7 cellular contexts compared by ENCODE assay signal in the genomic region with DNA sequence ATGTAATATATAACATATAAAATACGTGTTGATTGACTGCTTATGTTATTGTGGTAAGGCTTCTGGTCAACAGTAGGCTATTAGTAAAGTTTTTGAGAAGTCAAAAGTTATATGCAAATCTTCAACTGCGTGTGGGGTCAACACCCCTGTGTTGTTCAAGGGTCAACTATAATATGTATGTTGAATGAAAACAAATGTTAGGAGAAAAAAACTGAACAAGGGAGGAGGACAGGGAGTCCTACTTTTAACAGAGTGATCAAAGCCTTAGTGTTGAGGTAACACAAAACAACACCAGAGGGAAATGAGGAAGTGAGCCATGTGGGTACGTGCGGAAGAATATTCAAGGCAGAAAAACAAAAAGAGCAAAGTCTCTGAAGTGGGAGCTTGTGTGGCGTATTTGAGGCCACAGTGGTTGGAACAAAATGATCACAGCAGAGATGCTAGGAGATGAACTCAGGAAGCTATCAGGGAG.
DNase-seq lines count a peak whose midpoint lies in the region; ATAC-seq lines count a peak whose summit lies in the region.

No MANE protein-coding gene starts in this region.

- H3K27me3 Mint-ChIP-seq in activated CD4-positive, alpha-beta T cell treated with anti-CD3 and anti-CD28 coated beads for 36 hours = no peaks in the 10 kb centered on the region

- peaks cover 44% of the 10 kb centered on the region for H3K4me1 Mint-ChIP-seq in activated CD4-positive, alpha-beta T cell treated with anti-CD3 and anti-CD28 coated beads for 36 hours

- H3K27me3 ChIP-seq in thymus (ENCODE audit: control insufficient read depth, insufficient read depth) = no peaks in the 10 kb centered on the region

- no peak overlapping the region for H3K4me3 ChIP-seq in thymus (ENCODE audit: low read length)

- H3K27ac ChIP-seq in thymus (ENCODE audit: low read depth) = peak overlapping the region; percentile 81

- 30% methylated on average over 5 of the region's 5 CpGs for WGBS in thymus

- no peaks in the 10 kb centered on the region for H3K36me3 ChIP-seq in thymus (ENCODE audit: control insufficient read depth, insufficient read depth)

- CTCF ChIA-PET in activated CD4-positive, alpha-beta T cell treated with anti-CD3 and anti-CD28 coated beads for 36 hours (lab: Charles Lee) = interaction anchor here (0.6 to 2.4 kb wide), 7 partner anchors 13 to 162 kb away, joined by 3 to 7 read pairs (median 3); no protein-coding TSS in a partner anchor

- ATAC-seq in GM19397 (IDR thresholded peaks at IDR 0.05; ENCODE audit: unreplicated experiment) (peak; percentile 84), HG03354 (IDR thresholded peaks at IDR 0.05; ENCODE audit: poor library complexity, severe bottlenecking, unreplicated experiment) (peak; percentile 92)
- peak; percentile 83 for ATAC-seq in activated CD4-positive, alpha-beta T cell treated with anti-CD3 and anti-CD28 coated beads for 36 hours

- no peaks in the 10 kb centered on the region for H3K9me3 Mint-ChIP-seq in activated CD4-positive, alpha-beta T cell treated with anti-CD3 and anti-CD28 coated beads for 36 hours (ENCODE audit: low read depth)

- peak overlapping the region; percentile 55 for H3K4me3 Mint-ChIP-seq in activated CD4-positive, alpha-beta T cell treated with anti-CD3 and anti-CD28 coated beads for 36 hours

- intact Hi-C loops in activated CD4-positive, alpha-beta T cell treated with anti-CD3 and anti-CD28 coated beads for 36 hours (cut with DNase I, micrococcal nuclease) = loop anchor here (1.0 to 5.0 kb wide), 9 partner anchors 39 to 298 kb away; partner anchors contain the start of genes PBRM1 (in 1 of the 2), SFMBT1 (in 1 of the 2) and STIMATE (in 1 of the 2)

- DNase-seq in activated CD4-positive, alpha-beta T cell treated with anti-CD3 and anti-CD28 coated beads for 36 hours = peak; percentile 86
- DNase-seq in inferior parietal cortex (ENCODE audit: extremely low spot score) (peak; percentile 8), HK-2 (ENCODE audit: unreplicated experiment) (no peak), SK-N-DZ (ENCODE audit: low spot score) (no peak)

- no peaks in the 10 kb centered on the region for H3K9me3 ChIP-seq in thymus (ENCODE audit: control insufficient read depth)

- peaks cover 2% of the 10 kb centered on the region for H3K36me3 Mint-ChIP-seq in activated CD4-positive, alpha-beta T cell treated with anti-CD3 and anti-CD28 coated beads for 36 hours (ENCODE audit: low read depth)

- POLR2A ChIA-PET in activated CD4-positive, alpha-beta T cell treated with anti-CD3 and anti-CD28 coated beads for 36 hours (lab: Charles Lee) = interaction anchor here (0.5 to 1.3 kb wide), 3 partner anchors 60 to 93 kb away, joined by 3 read pairs; no protein-coding TSS in a partner anchor

- H3K27ac Mint-ChIP-seq in activated CD4-positive, alpha-beta T cell treated with anti-CD3 and anti-CD28 coated beads for 36 hours = peak overlapping the region; percentile 95

- peaks cover 17% of the 10 kb centered on the region for H3K4me1 ChIP-seq in thymus (ENCODE audit: control insufficient read depth, insufficient read depth, low read length)

Comparison
In these comparisons a context has a peak if more than half of its experiments do, and no peak if none do; other contexts are left out.
1. DNase-seq: peak in activated CD4-positive, alpha-beta T cell treated with anti-CD3 and anti-CD28 coated beads for 36 hours (single experiment) and inferior parietal cortex (single experiment); none in HK-2 (single experiment) and SK-N-DZ (single experiment).
2. Peak in every context shown above with its lines, with median percentiles within 50 percentile points of each other: ATAC-seq.